In genomic region chr9:127835930-127836586, GRCh38 we compare ENCODE assay signal across 9 cellular contexts. TPM values are rescaled to one million over a fixed set of nuclear protein-coding genes. Genes with fewer than 3 reads are reported as not detected.
DNase-seq lines count a peak whose midpoint lies in the region; ATAC-seq and TF ChIP-seq lines count a peak whose summit lies in the region.
"Had no signal": no experiment of that assay in that cellular context is flagged by ENCODE, and none has a peak within 500 bp of the region (broad histone marks: within the 10 kb centered on the region; RNA-seq: fewer than 3 reads in every experiment).

No MANE protein-coding gene starts in this region.

- peak; percentile 84 for DNase-seq in MV-4-11 (lab: John Stamatoyannopoulos, UW)
- no peak for DNase-seq in endodermal cell
- DNase-seq in SW 1271 (lab: John Stamatoyannopoulos, UW), result no peak
- no peak for DNase-seq in T-helper 2 cell
- DNase-seq: SHP77 treated with DMSO at 0.1 percent for 48 hours had no signal

- no peaks in the 10 kb centered on the region for H3K36me3 Mint-ChIP-seq in endodermal cell (ENCODE audit: low read depth)
- no peaks in the 10 kb centered on the region for H3K36me3 Mint-ChIP-seq in nephron (ENCODE audit: low read depth)

- H3K79me2 ChIP-seq in ACC112 (ENCODE audit: control insufficient read depth, insufficient read depth, low read length, unreplicated experiment), result peaks cover 62% of the 10 kb centered on the region

- H3K27me3 Mint-ChIP-seq in endodermal cell (ENCODE audit: insufficient read depth), result no peaks in the 10 kb centered on the region
- H3K27me3 Mint-ChIP-seq in nephron (ENCODE audit: low read depth), result peaks cover 3% of the 10 kb centered on the region

- WGBS in endodermal cell (ENCODE audit: insufficient coverage in 1 of 2, insufficient read length in 1 of 2), 2 experiments, result 83 to 84% methylated on average over 6 to 19 of the region's 19 CpGs

- no peak overlapping the region for H3K4me3 Mint-ChIP-seq in endodermal cell
- peak overlapping the region in 2 of 3 experiments; percentile 23 to 25 for H3K4me3 Mint-ChIP-seq in nephron

- peaks cover 69% of the 10 kb centered on the region for H3K4me1 ChIP-seq in ACC112 (ENCODE audit: control insufficient read depth, insufficient read depth, low read length, unreplicated experiment)
- no peaks in the 10 kb centered on the region for H3K4me1 ChIP-seq in endodermal cell (ENCODE audit: control insufficient read depth, insufficient read depth, low read length)

- H3K27me3 ChIP-seq in ACC112 (ENCODE audit: insufficient read depth, low read length) (no peaks in the 10 kb centered on the region), endodermal cell (ENCODE audit: control insufficient read depth, insufficient read depth, low read length, poor library complexity, severe bottlenecking) (no peaks in the 10 kb centered on the region)

- TF ChIP-seq CTCF in endodermal cell (conservative IDR thresholded peaks at IDR 0.05) (no peak), nephron (IDR thresholded peaks at IDR 0.05; ENCODE audit: unreplicated experiment in 3 of 3) (no peak)

- no peak for ATAC-seq in GM21528 (IDR thresholded peaks at IDR 0.05; ENCODE audit: low FRiP score, unreplicated experiment)
- no peak for ATAC-seq in HG02642 (IDR thresholded peaks at IDR 0.05; ENCODE audit: poor library complexity, unreplicated experiment)

- H3K27ac ChIP-seq in ACC112 (ENCODE audit: low read depth, low read length) (peak overlapping the region; percentile 96), endodermal cell (ENCODE audit: low read depth, low read length) (peak overlapping the region; percentile 44)

- H3K4me1 Mint-ChIP-seq in endodermal cell, result no peaks in the 10 kb centered on the region
- H3K4me1 Mint-ChIP-seq in nephron, result peaks cover 47% of the 10 kb centered on the region

- H3K4me3 ChIP-seq in ACC112 (ENCODE audit: low read depth, low read length), result peak overlapping the region; percentile 19
- H3K4me3 ChIP-seq in endodermal cell (ENCODE audit: low read length), result no peak overlapping the region

- H3K9me3 Mint-ChIP-seq in endodermal cell (no peaks in the 10 kb centered on the region), nephron (no peaks in the 10 kb centered on the region)

- H3K36me3 ChIP-seq in ACC112 (ENCODE audit: insufficient read depth, low read length), result peaks cover 13% of the 10 kb centered on the region
- no peaks in the 10 kb centered on the region for H3K36me3 ChIP-seq in endodermal cell (ENCODE audit: control insufficient read depth, insufficient read depth, low read length)

- H3K27ac Mint-ChIP-seq in endodermal cell, result no peak overlapping the region
- peak overlapping the region; percentile 64 to 82 (median 72) for H3K27ac Mint-ChIP-seq in nephron

- no peak overlapping the region for H3K9ac ChIP-seq in endodermal cell (ENCODE audit: extremely low read depth, low read length, poor library complexity, severe bottlenecking)

- H3K9me3 ChIP-seq in endodermal cell (ENCODE audit: control insufficient read depth, low read length), result no peaks in the 10 kb centered on the region

- no peak overlapping the region for H2AFZ ChIP-seq in ACC112 (ENCODE audit: low read length, unreplicated experiment)

RNA-seq across cellular contexts. Expression of gene ENG, which starts 18.4 kb away (rescaled TPM):
- total RNA-seq in endodermal cell, result 1 to 10 TPM; 2.2 to 2.4 TPM
- 1.2 TPM for polyA plus RNA-seq in endodermal cell (2013, experiment 1 of 2)
- 0.95 TPM for polyA plus RNA-seq in endodermal cell (2013, experiment 2 of 2)

RNA-seq across cellular contexts. Expression of gene FPGS, which starts 33.4 kb away (rescaled TPM):
- total RNA-seq in endodermal cell, result 10 to 100 TPM; 75.2 to 76.4 TPM
- 46.4 TPM for polyA plus RNA-seq in endodermal cell (2013, experiment 1 of 2)
- 42.8 TPM for polyA plus RNA-seq in endodermal cell (2013, experiment 2 of 2)

RNA-seq across cellular contexts. Expression of gene AK1, which starts 41.4 kb away (rescaled TPM):
- total RNA-seq in endodermal cell, result 10 to 100 TPM; 19.0 to 22.8 TPM
- 58.2 TPM for polyA plus RNA-seq in endodermal cell (2013, experiment 1 of 2)
- 50.8 TPM for polyA plus RNA-seq in endodermal cell (2013, experiment 2 of 2)

RNA-seq across cellular contexts. Expression of gene CDK9, which starts 50.2 kb away (rescaled TPM):
- total RNA-seq in endodermal cell, result 100 to 1,000 TPM in 1 of 2 donors, 10 to 100 TPM in 1; 97.1 to 101 TPM
- polyA plus RNA-seq in endodermal cell (2013, experiment 1 of 2), result 58.2 TPM
- 58.0 TPM for polyA plus RNA-seq in endodermal cell (2013, experiment 2 of 2)

RNA-seq across cellular contexts. Expression of gene SH2D3C, which starts 57.6 kb away (rescaled TPM):
- total RNA-seq in endodermal cell, result 1 to 10 TPM in 1 of 2 donors, under 1 TPM in 1; 0.77 to 1.4 TPM
- 5.3 TPM for polyA plus RNA-seq in endodermal cell (2013, experiment 1 of 2)
- 5.3 TPM for polyA plus RNA-seq in endodermal cell (2013, experiment 2 of 2)
